In the genomic region with DNA sequence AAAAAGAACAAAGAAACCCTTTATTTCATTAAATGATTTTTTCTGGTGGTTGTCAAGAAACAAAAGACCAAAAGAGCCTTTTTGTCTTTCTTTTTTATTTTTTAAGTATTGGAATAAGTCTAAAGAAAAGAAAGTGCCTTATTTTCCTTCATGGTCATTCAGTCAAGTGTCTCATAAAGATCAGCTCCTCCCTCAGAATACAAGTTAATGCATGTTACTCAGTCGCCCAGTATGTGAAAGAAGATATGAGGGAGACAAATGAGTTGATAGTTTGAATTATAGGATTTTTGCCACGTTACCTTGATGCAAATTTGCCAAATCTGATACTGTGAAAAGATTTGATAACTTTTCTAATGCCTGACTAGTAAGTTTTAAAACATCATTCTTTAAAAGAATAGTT, we compare ENCODE assay signal across 26 cellular contexts.
"Had no signal": no experiment of that assay in that cellular context is flagged by ENCODE, and none has a peak within 500 bp of the region (broad histone marks: within the 10 kb centered on the region; RNA-seq: fewer than 3 reads in every experiment).

No MANE protein-coding gene starts in this region.

- H3K9me3 Mint-ChIP-seq: activated CD4-positive, alpha-beta T cell treated with anti-CD3 and anti-CD28 coated beads, Interleukin-2, amount 10 ng/mL, durations not matched to agents 7 days and 5 days; activated CD8-positive, alpha-beta T cell treated with anti-CD3 and anti-CD28 coated beads for 36 hours; activated naive CD4-positive, alpha-beta T cell treated with anti-CD3 and anti-CD28 coated beads, Interleukin-2, amount 10 ng/mL, durations not matched to agents 7 days and 5 days; activated naive CD8-positive, alpha-beta T cell treated with anti-CD3 and anti-CD28 coated beads, Interleukin-2, amount 50 U/mL, for 24 hours; effector memory CD8-positive, alpha-beta T cell; naive B cell had no signal

- H3K27me3 Mint-ChIP-seq: activated CD4-positive, alpha-beta T cell treated with anti-CD3 and anti-CD28 coated beads, Interleukin-2, amount 10 ng/mL, durations not matched to agents 7 days and 5 days; activated CD8-positive, alpha-beta memory T cell treated with anti-CD3 and anti-CD28 coated beads, Interleukin-2, amount 10 ng/mL, durations not matched to agents 7 days and 5 days; activated CD8-positive, alpha-beta T cell treated with anti-CD3 and anti-CD28 coated beads for 36 hours; activated naive CD4-positive, alpha-beta T cell treated with anti-CD3 and anti-CD28 coated beads, Interleukin-2, amount 10 ng/mL, durations not matched to agents 7 days and 5 days; activated naive CD8-positive, alpha-beta T cell treated with anti-CD3 and anti-CD28 coated beads, Interleukin-2, amount 50 U/mL, for 24 hours; effector memory CD8-positive, alpha-beta T cell; naive B cell had no signal

- H3K79me2 ChIP-seq: parathyroid adenoma had no signal

- H3K4me1 ChIP-seq: body of pancreas, esophagus squamous epithelium, lower lobe of right lung, parathyroid adenoma, uterus had no signal

- H2AFZ ChIP-seq: parathyroid adenoma had no signal

- H3K4me3 Mint-ChIP-seq: activated CD4-positive, alpha-beta T cell treated with anti-CD3 and anti-CD28 coated beads, Interleukin-2, amount 10 ng/mL, durations not matched to agents 7 days and 5 days; activated CD8-positive, alpha-beta memory T cell treated with anti-CD3 and anti-CD28 coated beads, Interleukin-2, amount 10 ng/mL, durations not matched to agents 7 days and 5 days; activated CD8-positive, alpha-beta T cell treated with anti-CD3 and anti-CD28 coated beads for 36 hours; activated naive CD4-positive, alpha-beta T cell treated with anti-CD3 and anti-CD28 coated beads, Interleukin-2, amount 10 ng/mL, durations not matched to agents 7 days and 5 days; activated naive CD8-positive, alpha-beta T cell treated with anti-CD3 and anti-CD28 coated beads, Interleukin-2, amount 50 U/mL, for 24 hours; effector memory CD8-positive, alpha-beta T cell; naive B cell had no signal

- ATAC-seq: activated CD8-positive, alpha-beta memory T cell treated with anti-CD3 and anti-CD28 coated beads, Interleukin-2, amount 10 ng/mL, durations not matched to agents 7 days and 5 days; activated CD8-positive, alpha-beta T cell treated with anti-CD3 and anti-CD28 coated beads for 36 hours; activated naive CD8-positive, alpha-beta T cell treated with anti-CD3 and anti-CD28 coated beads, Interleukin-2, amount 50 U/mL, for 24 hours; body of pancreas; effector memory CD8-positive, alpha-beta T cell had no signal

- H3K36me3 ChIP-seq: uterus, WERI-Rb-1 had no signal

- H3K27me3 ChIP-seq: body of pancreas, esophagus squamous epithelium, heart right ventricle, testis, uterus had no signal

- H3K4me3 ChIP-seq: body of pancreas, esophagus squamous epithelium, heart right ventricle, lower lobe of right lung, testis, uterus had no signal

- DNase-seq: activated CD4-positive, alpha-beta T cell treated with anti-CD3 and anti-CD28 coated beads, Interleukin-2, amount 10 ng/mL, durations not matched to agents 7 days and 5 days; activated CD4-positive, CD25-positive, alpha-beta regulatory T cell treated with anti-CD3 and anti-CD28 coated beads, Interleukin-2, amount 50 U/mL, for 72 hours; activated CD8-positive, alpha-beta memory T cell treated with anti-CD3 and anti-CD28 coated beads, Interleukin-2, amount 10 ng/mL, durations not matched to agents 7 days and 5 days; activated CD8-positive, alpha-beta T cell treated with anti-CD3 and anti-CD28 coated beads for 36 hours; activated effector memory CD4-positive, alpha-beta T cell treated with anti-CD3 and anti-CD28 coated beads, Interleukin-2, amount 50 U/mL, for 16 hours; activated naive CD4-positive, alpha-beta T cell treated with anti-CD3 and anti-CD28 coated beads, Interleukin-2, amount 10 ng/mL, durations not matched to agents 7 days and 5 days; activated naive CD8-positive, alpha-beta T cell treated with anti-CD3 and anti-CD28 coated beads, Interleukin-2, amount 50 U/mL, for 24 hours; activated T-cell treated with anti-CD3 and anti-CD28 coated beads for 4 hours; body of pancreas; central memory CD4-positive, alpha-beta T cell; effector memory CD8-positive, alpha-beta T cell; esophagus squamous epithelium; heart right ventricle; kidney; lower lobe of right lung; naive B cell; nucleus accumbens; small intestine; stimulated activated CD4-positive, alpha-beta T cell treated with anti-CD3 and anti-CD28 coated beads, Interleukin-15, amount 100 ng/mL, for 24 hours; stimulated activated naive CD4-positive, alpha-beta T cell; testis; trophoblast cell; uterus; WERI-Rb-1 had no signal

- H3K27ac Mint-ChIP-seq: activated CD4-positive, alpha-beta T cell treated with anti-CD3 and anti-CD28 coated beads, Interleukin-2, amount 10 ng/mL, durations not matched to agents 7 days and 5 days; activated CD8-positive, alpha-beta memory T cell treated with anti-CD3 and anti-CD28 coated beads, Interleukin-2, amount 10 ng/mL, durations not matched to agents 7 days and 5 days; activated CD8-positive, alpha-beta T cell treated with anti-CD3 and anti-CD28 coated beads for 36 hours; activated naive CD4-positive, alpha-beta T cell treated with anti-CD3 and anti-CD28 coated beads, Interleukin-2, amount 10 ng/mL, durations not matched to agents 7 days and 5 days; activated naive CD8-positive, alpha-beta T cell treated with anti-CD3 and anti-CD28 coated beads, Interleukin-2, amount 50 U/mL, for 24 hours; effector memory CD8-positive, alpha-beta T cell; naive B cell had no signal

- H3K27ac ChIP-seq: body of pancreas, esophagus squamous epithelium, lower lobe of right lung, parathyroid adenoma, testis, uterus had no signal

- FAIRE-seq: small intestine, TTC549 had no signal

- H3K9me3 ChIP-seq: body of pancreas, esophagus squamous epithelium, heart right ventricle, lower lobe of right lung, testis, uterus had no signal

- H3K4me1 Mint-ChIP-seq: activated CD4-positive, alpha-beta T cell treated with anti-CD3 and anti-CD28 coated beads, Interleukin-2, amount 10 ng/mL, durations not matched to agents 7 days and 5 days; activated CD8-positive, alpha-beta memory T cell treated with anti-CD3 and anti-CD28 coated beads, Interleukin-2, amount 10 ng/mL, durations not matched to agents 7 days and 5 days; activated naive CD4-positive, alpha-beta T cell treated with anti-CD3 and anti-CD28 coated beads, Interleukin-2, amount 10 ng/mL, durations not matched to agents 7 days and 5 days; activated naive CD8-positive, alpha-beta T cell treated with anti-CD3 and anti-CD28 coated beads, Interleukin-2, amount 50 U/mL, for 24 hours; naive B cell had no signal

- H3K9ac ChIP-seq: parathyroid adenoma had no signal
